In the genomic region with DNA sequence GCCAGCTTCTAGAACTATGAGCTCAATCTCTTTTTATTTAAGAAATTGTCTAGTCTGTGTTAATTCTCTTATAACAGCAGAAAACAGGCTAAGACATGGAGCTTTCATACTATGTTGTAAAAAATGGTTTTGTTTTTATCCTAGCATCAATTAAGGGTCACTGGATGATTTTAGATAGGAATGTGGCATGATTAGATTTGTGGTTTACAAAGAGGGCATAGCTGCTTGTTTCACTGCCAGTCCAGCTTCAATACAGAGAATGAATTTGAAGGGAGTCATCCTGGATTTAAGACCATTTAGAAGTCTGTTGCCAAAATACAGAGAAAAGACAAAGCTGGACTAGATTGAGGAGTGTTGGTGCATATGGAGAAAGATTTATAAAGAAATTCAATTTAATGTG, we compare ENCODE assay signal across 25 cellular contexts.
"Had no signal": no experiment of that assay in that cellular context is flagged by ENCODE, and none has a peak within 500 bp of the region (broad histone marks: within the 10 kb centered on the region; RNA-seq: fewer than 3 reads in every experiment).

No MANE protein-coding gene starts in this region.

- ATAC-seq: naive thymus-derived CD4-positive, alpha-beta T cell; natural killer cell treated with Interleukin-12 subunit alpha and Interleukin-12 subunit beta and Interleukin-15 and Interleukin-18, amount 100 ng/mL, for 72 hours; pancreas; right cardiac atrium; sciatic nerve; stimulated activated memory B cell treated with anti-CD40 and anti-IgM and Interleukin-4, amounts not matched to agents 10 μg/mL and 1 μg/mL and 100 μg/mL, for 72 hours had no signal

- H3K36me3 ChIP-seq: left ventricle myocardium inferior, pancreas, prostate gland, spleen, stomach, thyroid gland, transverse colon, upper lobe of left lung, vagina had no signal

- H3K4me3 ChIP-seq: hepatocyte, left ventricle myocardium inferior, lung, pancreas, prostate gland, spleen, stomach, testis, thyroid gland, transverse colon, upper lobe of left lung, vagina had no signal

- H2AFZ ChIP-seq: hepatocyte had no signal

- H3K4me2 ChIP-seq: hepatocyte had no signal

- DNase-seq: islet precursor cell; left ventricle myocardium inferior; mesendoderm; naive thymus-derived CD4-positive, alpha-beta T cell; pancreas; posterior cingulate gyrus; retina; right cardiac atrium; small intestine; spleen; stimulated activated CD4-positive, alpha-beta T cell treated with anti-CD3 and anti-CD28 coated beads, Interleukin-4, amount 100 ng/mL, for 24 hours; stimulated activated CD8-positive, alpha-beta memory T cell treated with anti-CD3 and anti-CD28 coated beads, Interleukin-4, amount 100 ng/mL, for 48 hours; stimulated activated naive CD4-positive, alpha-beta T cell treated with Interleukin-2 at 50 U/mL for 16 hours; stomach; testis; thyroid gland; transverse colon; upper lobe of left lung had no signal

- H3K9me3 ChIP-seq: left ventricle myocardium inferior, pancreas, prostate gland, spleen, stomach, testis, thyroid gland, transverse colon, upper lobe of left lung, vagina had no signal

- H3K4me1 ChIP-seq: pancreas, prostate gland, spleen, stomach, transverse colon, upper lobe of left lung, vagina had no signal

- H3K27ac ChIP-seq: hepatocyte, left ventricle myocardium inferior, pancreas, prostate gland, spleen, stomach, testis, thyroid gland, transverse colon, upper lobe of left lung, vagina had no signal

- FAIRE-seq: pancreas, small intestine had no signal

- H3K79me2 ChIP-seq: hepatocyte had no signal

- H3K27me3 ChIP-seq: hepatocyte, pancreas, spleen, stomach, testis, thyroid gland, transverse colon, upper lobe of left lung, vagina had no signal
